11 cellular contexts compared by ENCODE assay signal in genomic region chr16:1548234-1548633, GRCh38. TPM values are rescaled to one million over a fixed set of nuclear protein-coding genes. Genes with fewer than 3 reads are reported as not detected.
A peak's percentile ranks its signal among the peaks of the same experiment; 100 is the strongest.
DNase-seq lines count a peak whose midpoint lies in the region; ATAC-seq, FAIRE-seq and TF ChIP-seq lines count a peak whose summit lies in the region.
"Had no signal": no experiment of that assay in that cellular context is flagged by ENCODE, and none has a peak within 500 bp of the region (broad histone marks: within the 10 kb centered on the region; RNA-seq: fewer than 3 reads in every experiment).

No MANE protein-coding gene starts in this region.

- intact Hi-C loops in PC-3 (cut with micrococcal nuclease) = no loop called here
- intact Hi-C loops in endothelial cell of umbilical vein (cut with micrococcal nuclease) = no loop called here

- H4K20me1 ChIP-seq in PC-3 (ENCODE audit: low read length) = no peaks in the 10 kb centered on the region
- H4K20me1 ChIP-seq in endothelial cell of umbilical vein (replicated peaks; ENCODE audit: control insufficient read depth, extremely low read depth, insufficient read depth, low read length) = no peaks in the 10 kb centered on the region

- H3K4me1 Mint-ChIP-seq in nephron = peaks cover 59% of the 10 kb centered on the region

- H3K36me3 ChIP-seq in ACC112 (ENCODE audit: insufficient read depth, low read length) (no peaks in the 10 kb centered on the region), PC-3 (ENCODE audit: low read depth, low read length) (no peaks in the 10 kb centered on the region), endothelial cell of umbilical vein (ENCODE audit: control insufficient read depth in 2 of 2, extremely low read depth in 1 of 2, insufficient read depth in 2 of 2, low read length in 2 of 2) (peaks cover 0 to 6% of the 10 kb centered on the region in 2 experiments)

- no peaks in the 10 kb centered on the region for H3K9me3 Mint-ChIP-seq in nephron

- no peaks in the 10 kb centered on the region for H3K27me3 Mint-ChIP-seq in nephron (ENCODE audit: low read depth)
- H3K27me3 Mint-ChIP-seq: B cell had no signal

- DNase-seq in PC-3 (peak; percentile 6), endothelial cell of umbilical vein (ENCODE audit: low read depth, low spot score) (peak; percentile 76), NCI-H2171 (lab: John Stamatoyannopoulos, UW) (no peak), RCC 7860 (ENCODE audit: low spot score) (no peak)
- DNase-seq: activated CD8-positive, alpha-beta memory T cell treated with anti-CD3 and anti-CD28 coated beads for 24 hours had no signal

- ATAC-seq in PC-3 (peak; percentile 81), HG02588 (IDR thresholded peaks at IDR 0.05; ENCODE audit: unreplicated experiment) (no peak), HG03025 (IDR thresholded peaks at IDR 0.05; ENCODE audit: low FRiP score, unreplicated experiment) (no peak)

- H3F3A ChIP-seq in PC-3 (ENCODE audit: low read length, unreplicated experiment) = no peaks in the 10 kb centered on the region

- peak; percentile 99 for FAIRE-seq in endothelial cell of umbilical vein (lab: Jason Lieb, UNC)
- no peak for FAIRE-seq in RCC 7860 (lab: Jason Lieb, UNC)

- H3K4me3 ChIP-seq in ACC112 (ENCODE audit: low read depth, low read length) (no peak overlapping the region), PC-3 (ENCODE audit: low read length) (no peak overlapping the region), endothelial cell of umbilical vein (replicated peaks in 1 of 3; ENCODE audit: insufficient read depth in 1 of 3, low read depth in 1 of 3, low read length in 3 of 3) (peak overlapping the region in 1 of 3 experiments; percentile 25)

- H3K27ac ChIP-seq in ACC112 (ENCODE audit: low read depth, low read length) = 0 out of 2 replicates have a peak overlapping the region, but pooled peaks have one; percentile 6
- H3K27ac ChIP-seq in PC-3 (ENCODE audit: low read length) = no peak overlapping the region
- peak overlapping the region; percentile 80 for H3K27ac ChIP-seq in endothelial cell of umbilical vein (ENCODE audit: insufficient read depth, low read depth, low read length)
- H3K27ac ChIP-seq: epithelial cell of prostate had no signal

- POLR2A ChIA-PET in PC-3 (lab: Charles Lee; ENCODE audit: unreplicated experiment) (no interaction called here), endothelial cell of umbilical vein (lab: Charles Lee) (interaction anchor here (1.0 kb wide), 1 partner anchor 63 kb away, joined by 3 read pairs; the partner anchor contains the start of genes CRAMP1 and IFT140)

- BruUV-seq in PC-3 (replicated peaks; lab: Mats Ljungman, UMichigan) (no TSS peak), endothelial cell of umbilical vein (replicated peaks; lab: Mats Ljungman, UMichigan) (no TSS peak)

- peak; percentile 25 for TF ChIP-seq POLR2A in endothelial cell of umbilical vein (IDR thresholded peaks at IDR 0.05; ENCODE audit: low read depth, low read length)

- H2AFZ ChIP-seq in ACC112 (ENCODE audit: low read length, unreplicated experiment) (no peak overlapping the region), PC-3 (ENCODE audit: low read length) (no peak overlapping the region), endothelial cell of umbilical vein (ENCODE audit: low read depth, low read length) (no peak overlapping the region)

- CTCF ChIA-PET in PC-3 (lab: Charles Lee) (no interaction called here), endothelial cell of umbilical vein (lab: Charles Lee) (interaction anchor here (0.9 to 2.9 kb wide), 6 partner anchors 9 to 279 kb away, joined by 3 to 15 read pairs (median 4); partner anchors contain the start of genes FAHD1, HAGH and TMEM204)

- H3K9ac ChIP-seq in PC-3 (ENCODE audit: low read length) = no peak overlapping the region
- peak overlapping the region; percentile 41 for H3K9ac ChIP-seq in endothelial cell of umbilical vein (replicated peaks; ENCODE audit: extremely low read depth, insufficient read depth, low read length)

- H3K79me2 ChIP-seq in ACC112 (ENCODE audit: control insufficient read depth, insufficient read depth, low read length, unreplicated experiment) (peaks cover 21% of the 10 kb centered on the region), PC-3 (ENCODE audit: low read length) (no peaks in the 10 kb centered on the region), endothelial cell of umbilical vein (ENCODE audit: control insufficient read depth, insufficient read depth, low read length) (peaks cover 6% of the 10 kb centered on the region)

- H3K9me3 ChIP-seq in PC-3 (ENCODE audit: low read length) = no peaks in the 10 kb centered on the region
- no peaks in the 10 kb centered on the region for H3K9me3 ChIP-seq in endothelial cell of umbilical vein (replicated peaks; ENCODE audit: control insufficient read depth, insufficient read depth, low read length)

- peak overlapping the region; percentile 40 to 76 (median 69) for H3K4me3 Mint-ChIP-seq in nephron
- H3K4me3 Mint-ChIP-seq: B cell had no signal

- H3K36me3 Mint-ChIP-seq in nephron (ENCODE audit: low read depth) = peaks cover 25% of the 10 kb centered on the region

- H3K9me1 ChIP-seq in endothelial cell of umbilical vein (replicated peaks; ENCODE audit: control insufficient read depth, extremely low read depth, insufficient read depth, low read length) = no peaks in the 10 kb centered on the region

- peak overlapping the region; percentile 94 to 98 (median 98) for H3K27ac Mint-ChIP-seq in nephron
- H3K27ac Mint-ChIP-seq: B cell had no signal

- no peak for TF ChIP-seq CTCF in PC-3 (conservative IDR thresholded peaks at IDR 0.05; ENCODE audit: low read depth, low read length)
- no peak for TF ChIP-seq CTCF in endothelial cell of umbilical vein (IDR thresholded peaks at IDR 0.05; ENCODE audit: extremely low read depth in 1 of 2, insufficient read depth in 1 of 2, low read depth in 1 of 2, low read length in 2 of 2)
- no peak for TF ChIP-seq CTCF in nephron (IDR thresholded peaks at IDR 0.05; ENCODE audit: unreplicated experiment in 3 of 3)

- dilution Hi-C loops in endothelial cell of umbilical vein (cut with MboI; ENCODE audit: extremely low pct_ligation_motif_present, low sequenced_read_pairs) = no loop called here

- H3K27me3 ChIP-seq in ACC112 (ENCODE audit: insufficient read depth, low read length) = no peaks in the 10 kb centered on the region
- H3K27me3 ChIP-seq in PC-3 (ENCODE audit: low read length) = no peaks in the 10 kb centered on the region
- H3K27me3 ChIP-seq in endothelial cell of umbilical vein (ENCODE audit: control insufficient read depth in 2 of 2, insufficient read depth in 2 of 2, low read length in 2 of 2) = no peaks in the 10 kb centered on the region

- peak overlapping the region; percentile 18; the same call in 1 of the 2 replicates for H3K4me2 ChIP-seq in PC-3 (ENCODE audit: low read length)
- H3K4me2 ChIP-seq in endothelial cell of umbilical vein (ENCODE audit: insufficient read depth, low read length) = peak overlapping the region; percentile 78

- H3K9me2 ChIP-seq in PC-3 (replicated peaks; ENCODE audit: low read length) = no peaks in the 10 kb centered on the region

- H3K4me1 ChIP-seq in ACC112 (ENCODE audit: control insufficient read depth, insufficient read depth, low read length, unreplicated experiment) = peaks cover 21% of the 10 kb centered on the region
- peaks cover 14% of the 10 kb centered on the region for H3K4me1 ChIP-seq in PC-3 (ENCODE audit: insufficient read depth, low read length)
- H3K4me1 ChIP-seq in endothelial cell of umbilical vein (ENCODE audit: control insufficient read depth, extremely low read depth, insufficient read depth, low read length) = peaks cover 56% of the 10 kb centered on the region

TF ChIP-seq in endothelial cell of umbilical vein, 7 proteins besides CTCF, POLR2A, EP300 and RAD21:
- TF ChIP-seq FOS (IDR thresholded peaks at IDR 0.05; ENCODE audit: borderline replicate concordance, insufficient read depth, low read length) (peak; percentile 36), POLR2AphosphoS5 (IDR thresholded peaks at IDR 0.05; ENCODE audit: insufficient read depth, low read depth, low read length) (peak; percentile 62), MYC (IDR thresholded peaks at IDR 0.05; ENCODE audit: low read depth, low read length) (no peak)

RNA-seq across cellular contexts. Expression of gene TMEM204, which starts 14.8 kb away (rescaled TPM):
- total RNA-seq in PC-3 (2014; rRNA removed) (not detected in 2 replicates), endothelial cell of umbilical vein (32.5 and 37.5 TPM in 2 replicates)
- polyA plus RNA-seq in endothelial cell of umbilical vein = 50.7 and 68.8 TPM in 2 replicates
- polyA plus RNA-seq in endothelial cell of umbilical vein (2011; cell fraction: cytosol; rRNA removed) = 27.0 and 28.3 TPM in 2 replicates
- 12.0 and 13.7 TPM in 2 replicates for polyA plus RNA-seq in endothelial cell of umbilical vein (2011; cell fraction: nucleus; rRNA removed)
- polyA plus RNA-seq in endothelial cell of umbilical vein (2012) = 11.0 and 16.4 TPM in 2 replicates
- polyA minus RNA-seq in endothelial cell of umbilical vein = 20.9 and 24.0 TPM in 2 replicates
- polyA minus RNA-seq in endothelial cell of umbilical vein (2011; cell fraction: cytosol; rRNA and poly(A)+ RNA removed) = not detected
- polyA minus RNA-seq in endothelial cell of umbilical vein (2011; cell fraction: nucleus; rRNA and poly(A)+ RNA removed) = 5.5 and 9.4 TPM in 2 replicates

RNA-seq across cellular contexts. Expression of gene TELO2, which starts 55.1 kb away (rescaled TPM):
- total RNA-seq in PC-3 (2014; rRNA removed) (37.8 and 61.3 TPM in 2 replicates), endothelial cell of umbilical vein (60.5 and 61.6 TPM in 2 replicates)
- polyA plus RNA-seq in endothelial cell of umbilical vein = 30.7 and 32.8 TPM in 2 replicates
- polyA plus RNA-seq in endothelial cell of umbilical vein (2011; cell fraction: cytosol; rRNA removed) = 14.5 and 21.1 TPM in 2 replicates
- polyA plus RNA-seq in endothelial cell of umbilical vein (2011; cell fraction: nucleus; rRNA removed) = 124 and 125 TPM in 2 replicates
- 25.5 and 32.2 TPM in 2 replicates for polyA plus RNA-seq in endothelial cell of umbilical vein (2012)
- 9.7 and 17.8 TPM in 2 replicates for polyA minus RNA-seq in endothelial cell of umbilical vein
- polyA minus RNA-seq in endothelial cell of umbilical vein (2011; cell fraction: cytosol; rRNA and poly(A)+ RNA removed) = 16.3 TPM
- 21.6 and 26.8 TPM in 2 replicates for polyA minus RNA-seq in endothelial cell of umbilical vein (2011; cell fraction: nucleus; rRNA and poly(A)+ RNA removed)

RNA-seq across cellular contexts. Expression of gene PTX4, which starts 59.5 kb away (rescaled TPM):
- total RNA-seq in PC-3 (2014; rRNA removed) (0.22 and 0.40 TPM in 2 replicates), endothelial cell of umbilical vein (0.31 TPM in 1 of 2 replicates, not detected in the other)
- polyA plus RNA-seq in endothelial cell of umbilical vein = not detected in 2 replicates
- not detected in 2 replicates for polyA plus RNA-seq in endothelial cell of umbilical vein (2011; cell fraction: cytosol; rRNA removed)
- polyA plus RNA-seq in endothelial cell of umbilical vein (2011; cell fraction: nucleus; rRNA removed) = not detected in 2 replicates
- not detected in 2 replicates for polyA plus RNA-seq in endothelial cell of umbilical vein (2012)
- polyA minus RNA-seq in endothelial cell of umbilical vein = not detected in 2 replicates
- polyA minus RNA-seq in endothelial cell of umbilical vein (2011; cell fraction: cytosol; rRNA and poly(A)+ RNA removed) = not detected
- not detected in 2 replicates for polyA minus RNA-seq in endothelial cell of umbilical vein (2011; cell fraction: nucleus; rRNA and poly(A)+ RNA removed)
- total RNA-seq: B cell had no signal

Comparison
In these comparisons a context has a peak if more than half of its experiments do, and no peak if none do; other contexts are left out.
1. DNase-seq: peak in PC-3 (single experiment) and endothelial cell of umbilical vein (single experiment); none in NCI-H2171 (single experiment) and RCC 7860 (single experiment).
2. RNA of gene TMEM204, which starts 14.8 kb away (total RNA-seq): 32.5 to 37.5 TPM in endothelial cell of umbilical vein; not detected in PC-3; every median in the first group is over 10 times any median in the second.